In the genomic region with DNA sequence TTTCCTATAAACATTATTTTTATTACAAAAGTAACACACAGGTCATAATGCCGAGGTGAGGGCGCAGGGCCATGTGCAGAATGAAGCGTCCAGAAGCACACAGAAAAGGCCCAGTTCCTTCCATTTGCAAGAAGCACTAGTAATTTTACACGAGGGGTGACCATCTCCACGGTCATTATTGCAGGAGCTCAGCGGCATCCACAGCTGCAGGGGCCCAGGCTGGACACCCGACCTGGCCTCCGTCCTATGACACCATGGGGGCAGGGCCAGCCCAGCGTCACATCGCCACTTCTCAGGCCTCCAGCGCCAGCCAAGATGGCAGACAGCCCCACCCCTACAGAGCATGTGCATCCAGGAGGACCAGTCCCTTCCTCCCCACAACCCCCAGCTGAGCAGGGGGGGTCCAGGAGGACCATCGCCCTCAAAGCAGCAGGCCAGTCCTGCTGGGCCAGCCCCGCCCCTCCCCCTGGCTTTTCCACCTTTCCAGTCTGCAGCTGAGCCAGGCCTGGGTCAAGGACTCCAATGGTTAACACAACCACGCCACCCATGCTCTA, we compare ENCODE assay signal across 1 cellular context.
TF ChIP-seq lines count a peak whose summit lies in the region.

No MANE protein-coding gene starts in this region.

TF ChIP-seq in HepG2, 621 proteins besides CTCF, POLR2A, EP300 and RAD21 (continued from another document and continues in another):
- no peak for TF ChIP-seq ZNF142 (CRISPR knock-in tag; IDR thresholded peaks at IDR 0.05)
- TF ChIP-seq, protein P1, sequence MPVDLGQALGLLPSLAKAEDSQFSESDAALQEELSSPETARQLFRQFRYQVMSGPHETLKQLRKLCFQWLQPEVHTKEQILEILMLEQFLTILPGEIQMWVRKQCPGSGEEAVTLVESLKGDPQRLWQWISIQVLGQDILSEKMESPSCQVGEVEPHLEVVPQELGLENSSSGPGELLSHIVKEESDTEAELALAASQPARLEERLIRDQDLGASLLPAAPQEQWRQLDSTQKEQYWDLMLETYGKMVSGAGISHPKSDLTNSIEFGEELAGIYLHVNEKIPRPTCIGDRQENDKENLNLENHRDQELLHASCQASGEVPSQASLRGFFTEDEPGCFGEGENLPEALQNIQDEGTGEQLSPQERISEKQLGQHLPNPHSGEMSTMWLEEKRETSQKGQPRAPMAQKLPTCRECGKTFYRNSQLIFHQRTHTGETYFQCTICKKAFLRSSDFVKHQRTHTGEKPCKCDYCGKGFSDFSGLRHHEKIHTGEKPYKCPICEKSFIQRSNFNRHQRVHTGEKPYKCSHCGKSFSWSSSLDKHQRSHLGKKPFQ (CRISPR knock-in tag; IDR thresholded peaks at IDR 0.05; ENCODE audit: insufficient replicate concordance): no peak
- no peak for TF ChIP-seq ZBTB21 (CRISPR knock-in tag; IDR thresholded peaks at IDR 0.05)
- TF ChIP-seq IRF1 (CRISPR knock-in tag; IDR thresholded peaks at IDR 0.05; ENCODE audit: low read depth): no peak
- TF ChIP-seq ZNF546 (CRISPR knock-in tag; conservative IDR thresholded peaks at IDR 0.05): no peak
- TF ChIP-seq ZNF614 (CRISPR knock-in tag; IDR thresholded peaks at IDR 0.05; ENCODE audit: borderline replicate concordance): no peak
- no peak for TF ChIP-seq ZNF644 (CRISPR knock-in tag; IDR thresholded peaks at IDR 0.05; ENCODE audit: low read depth)
- TF ChIP-seq ZNF3 (CRISPR knock-in tag; IDR thresholded peaks at IDR 0.05): no peak
- no peak for TF ChIP-seq ZNF235 (CRISPR knock-in tag; IDR thresholded peaks at IDR 0.05; ENCODE audit: borderline replicate concordance)
- peak; percentile 51; the same call in 1 of the 2 replicates for TF ChIP-seq SMYD3 (CRISPR knock-in tag; IDR thresholded peaks at IDR 0.05)
- TF ChIP-seq ZBTB34 (CRISPR knock-in tag; IDR thresholded peaks at IDR 0.05): no peak
- no peak for TF ChIP-seq FOXM1 (CRISPR knock-in tag; IDR thresholded peaks at IDR 0.05)
- TF ChIP-seq TFAP4 (IDR thresholded peaks at IDR 0.05; ENCODE audit: borderline replicate concordance, low read depth): peak; percentile 44; the same call in 1 of the 2 replicates
- no peak for TF ChIP-seq ETV5 (CRISPR knock-in tag; IDR thresholded peaks at IDR 0.05; ENCODE audit: borderline replicate concordance)
- TF ChIP-seq ZNF451 (CRISPR knock-in tag; IDR thresholded peaks at IDR 0.05): no peak
- no peak; the same call in 1 of the 2 replicates for TF ChIP-seq ZNF225 (CRISPR knock-in tag; IDR thresholded peaks at IDR 0.05)
- no peak for TF ChIP-seq ARNT (IDR thresholded peaks at IDR 0.05)
- TF ChIP-seq ZKSCAN5 (CRISPR knock-in tag; IDR thresholded peaks at IDR 0.05): no peak; the same call in 1 of the 2 replicates
- TF ChIP-seq JARID2 (CRISPR knock-in tag; IDR thresholded peaks at IDR 0.05; ENCODE audit: insufficient replicate concordance): no peak
- TF ChIP-seq MAF1 (CRISPR knock-in tag; IDR thresholded peaks at IDR 0.05; ENCODE audit: borderline replicate concordance): no peak
- TF ChIP-seq, protein P2, sequence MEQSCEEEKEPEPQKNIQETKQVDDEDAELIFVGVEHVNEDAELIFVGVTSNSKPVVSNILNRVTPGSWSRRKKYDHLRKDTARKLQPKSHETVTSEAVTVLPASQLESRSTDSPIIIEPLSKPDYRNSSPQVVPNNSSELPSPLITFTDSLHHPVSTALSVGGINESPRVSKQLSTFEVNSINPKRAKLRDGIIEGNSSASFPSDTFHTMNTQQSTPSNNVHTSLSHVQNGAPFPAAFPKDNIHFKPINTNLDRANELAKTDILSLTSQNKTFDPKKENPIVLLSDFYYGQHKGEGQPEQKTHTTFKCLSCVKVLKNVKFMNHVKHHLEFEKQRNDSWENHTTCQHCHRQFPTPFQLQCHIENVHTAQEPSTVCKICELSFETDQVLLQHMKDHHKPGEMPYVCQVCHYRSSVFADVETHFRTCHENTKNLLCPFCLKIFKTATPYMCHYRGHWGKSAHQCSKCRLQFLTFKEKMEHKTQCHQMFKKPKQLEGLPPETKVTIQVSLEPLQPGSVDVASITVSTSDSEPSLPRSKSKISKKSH (CRISPR knock-in tag; IDR thresholded peaks at IDR 0.05; ENCODE audit: borderline replicate concordance): peak; percentile 52; the same call in 1 of the 2 replicates
- no peak for TF ChIP-seq NR3C1 (CRISPR knock-in tag; IDR thresholded peaks at IDR 0.05)
- TF ChIP-seq ZBTB3 (CRISPR knock-in tag; IDR thresholded peaks at IDR 0.05; ENCODE audit: borderline replicate concordance, low read depth): no peak
- no peak for TF ChIP-seq ZNF484 (CRISPR knock-in tag; IDR thresholded peaks at IDR 0.05; ENCODE audit: borderline replicate concordance, low read depth)
- no peak for TF ChIP-seq ZNF552 (CRISPR knock-in tag; IDR thresholded peaks at IDR 0.05; ENCODE audit: borderline replicate concordance)
- TF ChIP-seq MYC (CRISPR knock-in tag; IDR thresholded peaks at IDR 0.05; ENCODE audit: borderline replicate concordance): no peak
- TF ChIP-seq ZNF33B (CRISPR knock-in tag; IDR thresholded peaks at IDR 0.05): no peak; the same call in 1 of the 2 replicates
- 0 out of 2 replicates have a peak, but pooled peaks have one; percentile 27 for TF ChIP-seq ZSCAN31 (CRISPR knock-in tag; IDR thresholded peaks at IDR 0.05; ENCODE audit: low read depth)
- TF ChIP-seq KLF12 (CRISPR knock-in tag; IDR thresholded peaks at IDR 0.05; ENCODE audit: borderline replicate concordance): 0 out of 2 replicates have a peak, but pooled peaks have one; percentile 68
- no peak for TF ChIP-seq ZNF430 (CRISPR knock-in tag; IDR thresholded peaks at IDR 0.05)
- no peak; the same call in 1 of the 2 replicates for TF ChIP-seq YEATS4 (CRISPR knock-in tag; IDR thresholded peaks at IDR 0.05; ENCODE audit: borderline replicate concordance)
- no peak for TF ChIP-seq NAIF1 (CRISPR knock-in tag; IDR thresholded peaks at IDR 0.05; ENCODE audit: borderline replicate concordance)
- TF ChIP-seq HNRNPL (IDR thresholded peaks at IDR 0.05; ENCODE audit: low read depth, low read length): no peak; the same call in 1 of the 2 replicates
- peak; percentile 34; the same call in 1 of the 2 replicates for TF ChIP-seq ZNF790 (CRISPR knock-in tag; IDR thresholded peaks at IDR 0.05; ENCODE audit: borderline replicate concordance)
- no peak for TF ChIP-seq ZNF180 (CRISPR knock-in tag; IDR thresholded peaks at IDR 0.05; ENCODE audit: borderline replicate concordance, low read depth)
- no peak for TF ChIP-seq PHF5A (CRISPR knock-in tag; IDR thresholded peaks at IDR 0.05; ENCODE audit: low read depth, unreplicated experiment)
- TF ChIP-seq SETDB1 (CRISPR knock-in tag; IDR thresholded peaks at IDR 0.05; ENCODE audit: borderline replicate concordance): no peak
- TF ChIP-seq SNAPC2 (CRISPR knock-in tag; IDR thresholded peaks at IDR 0.05): 0 out of 2 replicates have a peak, but pooled peaks have one; percentile 21
- TF ChIP-seq ZNF367 (CRISPR knock-in tag; IDR thresholded peaks at IDR 0.05; ENCODE audit: borderline replicate concordance): no peak
- TF ChIP-seq KLF6 (CRISPR knock-in tag; IDR thresholded peaks at IDR 0.05): 0 out of 2 replicates have a peak, but pooled peaks have one; percentile 22
- 0 out of 2 replicates have a peak, but pooled peaks have one; percentile 12 for TF ChIP-seq SOX13 (IDR thresholded peaks at IDR 0.05)
- no peak for TF ChIP-seq SOX13 (CRISPR knock-in tag; conservative IDR thresholded peaks at IDR 0.05 in 1 of 2, IDR thresholded peaks at IDR 0.05 in 1 of 2)
- TF ChIP-seq, protein P3, sequence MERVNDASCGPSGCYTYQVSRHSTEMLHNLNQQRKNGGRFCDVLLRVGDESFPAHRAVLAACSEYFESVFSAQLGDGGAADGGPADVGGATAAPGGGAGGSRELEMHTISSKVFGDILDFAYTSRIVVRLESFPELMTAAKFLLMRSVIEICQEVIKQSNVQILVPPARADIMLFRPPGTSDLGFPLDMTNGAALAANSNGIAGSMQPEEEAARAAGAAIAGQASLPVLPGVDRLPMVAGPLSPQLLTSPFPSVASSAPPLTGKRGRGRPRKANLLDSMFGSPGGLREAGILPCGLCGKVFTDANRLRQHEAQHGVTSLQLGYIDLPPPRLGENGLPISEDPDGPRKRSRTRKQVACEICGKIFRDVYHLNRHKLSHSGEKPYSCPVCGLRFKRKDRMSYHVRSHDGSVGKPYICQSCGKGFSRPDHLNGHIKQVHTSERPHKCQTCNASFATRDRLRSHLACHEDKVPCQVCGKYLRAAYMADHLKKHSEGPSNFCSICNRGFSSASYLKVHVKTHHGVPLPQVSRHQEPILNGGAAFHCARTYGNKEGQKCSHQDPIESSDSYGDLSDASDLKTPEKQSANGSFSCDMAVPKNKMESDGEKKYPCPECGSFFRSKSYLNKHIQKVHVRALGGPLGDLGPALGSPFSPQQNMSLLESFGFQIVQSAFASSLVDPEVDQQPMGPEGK (CRISPR knock-in tag; IDR thresholded peaks at IDR 0.05): peak; percentile 74
- TF ChIP-seq RBFOX2 (IDR thresholded peaks at IDR 0.05; ENCODE audit: low read depth, low read length): peak; percentile 83
- TF ChIP-seq KLF9 (CRISPR knock-in tag; IDR thresholded peaks at IDR 0.05; ENCODE audit: low read depth): no peak
- TF ChIP-seq ZNF629 (CRISPR knock-in tag; conservative IDR thresholded peaks at IDR 0.05): no peak
- TF ChIP-seq ZBTB37 (CRISPR knock-in tag; IDR thresholded peaks at IDR 0.05): no peak; the same call in 1 of the 2 replicates
- TF ChIP-seq MAFK (conservative IDR thresholded peaks at IDR 0.05 in 1 of 2, IDR thresholded peaks at IDR 0.05 in 1 of 2; ENCODE audit: low read length in 2 of 2): no peak
- TF ChIP-seq NONO (IDR thresholded peaks at IDR 0.05): no peak
- peak; percentile 29; the same call in 1 of the 2 replicates for TF ChIP-seq NONO (CRISPR knock-in tag; conservative IDR thresholded peaks at IDR 0.05)
- no peak for TF ChIP-seq ZNF432 (CRISPR knock-in tag; IDR thresholded peaks at IDR 0.05; ENCODE audit: borderline replicate concordance)
